Comparison of ENCODE assay signal across 27 cellular contexts in the genomic region with DNA sequence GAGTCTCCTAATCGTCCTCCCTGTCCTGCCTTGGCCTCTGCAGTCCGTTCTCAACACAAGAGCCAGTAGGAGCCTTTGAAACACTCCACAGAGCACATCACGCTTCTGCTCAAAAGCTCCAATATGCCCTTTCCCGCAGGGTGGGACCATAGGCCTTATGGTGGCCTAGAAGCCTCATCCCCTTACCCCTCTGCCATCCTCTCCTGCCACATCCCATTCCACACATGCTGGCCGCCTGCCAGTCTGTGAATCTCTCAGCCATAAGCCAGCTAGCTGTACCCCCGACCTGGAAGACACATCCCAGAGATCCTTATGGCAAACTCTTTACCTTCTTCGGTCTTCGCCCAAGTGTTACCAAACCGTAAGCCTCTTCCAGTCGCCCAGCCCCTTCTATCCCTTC.
"Had no signal": no experiment of that assay in that cellular context is flagged by ENCODE, and none has a peak within 500 bp of the region (broad histone marks: within the 10 kb centered on the region; RNA-seq: fewer than 3 reads in every experiment).

No MANE protein-coding gene starts in this region.

- H3K27me3 ChIP-seq: testis, thyroid gland, tibial nerve, upper lobe of left lung, uterus, vagina had no signal

- H3K4me3 Mint-ChIP-seq: stimulated activated effector memory CD8-positive, alpha-beta T cell treated with anti-CD3 and anti-CD28 coated beads, Interleukin-12 subunit alpha, Interleukin-12 subunit beta, amount 100 ng/mL, for 72 hours; stimulated activated memory B cell treated with anti-CD40 and anti-IgM and Interleukin-4, amounts not matched to agents 10 μg/mL and 1 μg/mL and 100 μg/mL, for 72 hours; stimulated activated naive B cell treated with anti-CD40 and anti-IgM and Interleukin-4, amounts not matched to agents 10 μg/mL and 1 μg/mL and 100 μg/mL, for 72 hours; stimulated activated naive CD8-positive, alpha-beta T cell treated with anti-CD3 and anti-CD28 coated beads, Interleukin-15, amount 100 ng/mL, for 72 hours; stimulated activated naive CD8-positive, alpha-beta T cell treated with anti-CD3 and anti-CD28 coated beads, Interleukin-15, Interleukin-2, amounts not matched to agents 100 ng/mL and 50 ng/mL, for 24 hours; type B pancreatic cell had no signal

- H3K27ac ChIP-seq: stomach, suprapubic skin, testis, thoracic aorta, thyroid gland, tibial artery, tibial nerve, transverse colon, upper lobe of left lung, uterus, vagina had no signal

- H3K4me1 Mint-ChIP-seq: stimulated activated effector memory CD8-positive, alpha-beta T cell treated with anti-CD3 and anti-CD28 coated beads, Interleukin-12 subunit alpha, Interleukin-12 subunit beta, amount 100 ng/mL, for 72 hours; stimulated activated memory B cell treated with anti-CD40 and anti-IgM and Interleukin-4, amounts not matched to agents 10 μg/mL and 1 μg/mL and 100 μg/mL, for 72 hours; stimulated activated naive B cell treated with anti-CD40 and anti-IgM and Interleukin-4, amounts not matched to agents 10 μg/mL and 1 μg/mL and 100 μg/mL, for 72 hours; stimulated activated naive CD8-positive, alpha-beta T cell treated with anti-CD3 and anti-CD28 coated beads, Interleukin-15, amount 100 ng/mL, for 72 hours had no signal

- H3K9me3 ChIP-seq: suprapubic skin, testis, thoracic aorta, thyroid gland, tibial artery, upper lobe of left lung, uterus, vagina had no signal

- H3K36me3 Mint-ChIP-seq: stimulated activated effector memory CD8-positive, alpha-beta T cell treated with anti-CD3 and anti-CD28 coated beads, Interleukin-12 subunit alpha, Interleukin-12 subunit beta, amount 100 ng/mL, for 72 hours; stimulated activated memory B cell treated with anti-CD40 and anti-IgM and Interleukin-4, amounts not matched to agents 10 μg/mL and 1 μg/mL and 100 μg/mL, for 72 hours; stimulated activated naive B cell treated with anti-CD40 and anti-IgM and Interleukin-4, amounts not matched to agents 10 μg/mL and 1 μg/mL and 100 μg/mL, for 72 hours; type B pancreatic cell had no signal

- H3K27ac Mint-ChIP-seq: stimulated activated effector memory CD8-positive, alpha-beta T cell treated with anti-CD3 and anti-CD28 coated beads, Interleukin-12 subunit alpha, Interleukin-12 subunit beta, amount 100 ng/mL, for 72 hours; stimulated activated memory B cell treated with anti-CD40 and anti-IgM and Interleukin-4, amounts not matched to agents 10 μg/mL and 1 μg/mL and 100 μg/mL, for 72 hours; stimulated activated naive B cell treated with anti-CD40 and anti-IgM and Interleukin-4, amounts not matched to agents 10 μg/mL and 1 μg/mL and 100 μg/mL, for 72 hours; stimulated activated naive CD8-positive, alpha-beta T cell treated with anti-CD3 and anti-CD28 coated beads, Interleukin-15, amount 100 ng/mL, for 72 hours; stimulated activated naive CD8-positive, alpha-beta T cell treated with anti-CD3 and anti-CD28 coated beads, Interleukin-15, Interleukin-2, amounts not matched to agents 100 ng/mL and 50 ng/mL, for 24 hours; type B pancreatic cell had no signal

- H3K4me1 ChIP-seq: stomach, suprapubic skin, testis, thyroid gland, tibial artery, tibial nerve, transverse colon, upper lobe of left lung, uterus, vagina had no signal

- H3K9me3 Mint-ChIP-seq: stimulated activated effector memory CD8-positive, alpha-beta T cell treated with anti-CD3 and anti-CD28 coated beads, Interleukin-12 subunit alpha, Interleukin-12 subunit beta, amount 100 ng/mL, for 72 hours; stimulated activated memory B cell treated with anti-CD40 and anti-IgM and Interleukin-4, amounts not matched to agents 10 μg/mL and 1 μg/mL and 100 μg/mL, for 72 hours; type B pancreatic cell had no signal

- ATAC-seq: stimulated activated effector memory CD8-positive, alpha-beta T cell treated with anti-CD3 and anti-CD28 coated beads, Interleukin-12 subunit alpha, Interleukin-12 subunit beta, amount 100 ng/mL, for 72 hours; stimulated activated memory B cell treated with anti-CD40 and anti-IgM and Interleukin-4, amounts not matched to agents 10 μg/mL and 1 μg/mL and 100 μg/mL, for 72 hours; stimulated activated naive B cell treated with anti-CD40 and anti-IgM and Interleukin-4, amounts not matched to agents 10 μg/mL and 1 μg/mL and 100 μg/mL, for 72 hours; stimulated activated naive CD8-positive, alpha-beta T cell treated with anti-CD3 and anti-CD28 coated beads, Interleukin-15, amount 100 ng/mL, for 72 hours; stimulated activated naive CD8-positive, alpha-beta T cell treated with anti-CD3 and anti-CD28 coated beads, Interleukin-15, Interleukin-2, amounts not matched to agents 100 U/mL and 50 U/mL, for 24 hours had no signal

- H3K4me3 ChIP-seq: stomach, suprapubic skin, testis, thoracic aorta, thyroid gland, tibial artery, tibial nerve, transverse colon, upper lobe of left lung, uterus, vagina had no signal

- H3K36me3 ChIP-seq: stomach, suprapubic skin, thoracic aorta, thyroid gland, tibial artery, tibial nerve, transverse colon, upper lobe of left lung, uterus, vagina had no signal

- DNase-seq: stimulated activated CD4-positive, alpha-beta T cell treated with anti-CD3 and anti-CD28 coated beads, Interleukin-2, amount 100 ng/mL, for 48 hours; stimulated activated CD4-positive, alpha-beta T cell treated with anti-CD3 and anti-CD28 coated beads, Interleukin-4, amount 100 ng/mL, for 1 hour; stimulated activated CD4-positive, alpha-beta T cell treated with anti-CD3 and anti-CD28 coated beads, Interleukin-4, amount 100 ng/mL, for 24 hours; stimulated activated CD4-positive, alpha-beta T cell treated with anti-CD3 and anti-CD28 coated beads, Interleukin-4, amount 100 ng/mL, for 4 hours; stimulated activated CD8-positive, alpha-beta memory T cell treated with anti-CD3 and anti-CD28 coated beads, Interleukin-4, amount 100 ng/mL, for 48 hours; stimulated activated naive B cell treated with anti-CD40 and anti-IgM and Interleukin-4, amounts not matched to agents 10 μg/mL and 1 μg/mL and 100 μg/mL, for 72 hours; stimulated activated naive CD4-positive, alpha-beta T cell; stimulated activated naive CD4-positive, alpha-beta T cell treated with Interleukin-2 at 50 U/mL for 16 hours; stimulated activated naive CD8-positive, alpha-beta T cell treated with anti-CD3 and anti-CD28 coated beads, Interleukin-15, amount 100 ng/mL, for 72 hours; stimulated activated naive CD8-positive, alpha-beta T cell treated with anti-CD3 and anti-CD28 coated beads, Interleukin-15, Interleukin-2, amounts not matched to agents 100 U/mL and 50 U/mL, for 24 hours; stomach; substantia nigra; testis; thyroid gland; tibial artery; transverse colon; trophoblast cell; upper lobe of left lung; uterus had no signal
